ENCODE assay signal across 12 cellular contexts in the genomic region with DNA sequence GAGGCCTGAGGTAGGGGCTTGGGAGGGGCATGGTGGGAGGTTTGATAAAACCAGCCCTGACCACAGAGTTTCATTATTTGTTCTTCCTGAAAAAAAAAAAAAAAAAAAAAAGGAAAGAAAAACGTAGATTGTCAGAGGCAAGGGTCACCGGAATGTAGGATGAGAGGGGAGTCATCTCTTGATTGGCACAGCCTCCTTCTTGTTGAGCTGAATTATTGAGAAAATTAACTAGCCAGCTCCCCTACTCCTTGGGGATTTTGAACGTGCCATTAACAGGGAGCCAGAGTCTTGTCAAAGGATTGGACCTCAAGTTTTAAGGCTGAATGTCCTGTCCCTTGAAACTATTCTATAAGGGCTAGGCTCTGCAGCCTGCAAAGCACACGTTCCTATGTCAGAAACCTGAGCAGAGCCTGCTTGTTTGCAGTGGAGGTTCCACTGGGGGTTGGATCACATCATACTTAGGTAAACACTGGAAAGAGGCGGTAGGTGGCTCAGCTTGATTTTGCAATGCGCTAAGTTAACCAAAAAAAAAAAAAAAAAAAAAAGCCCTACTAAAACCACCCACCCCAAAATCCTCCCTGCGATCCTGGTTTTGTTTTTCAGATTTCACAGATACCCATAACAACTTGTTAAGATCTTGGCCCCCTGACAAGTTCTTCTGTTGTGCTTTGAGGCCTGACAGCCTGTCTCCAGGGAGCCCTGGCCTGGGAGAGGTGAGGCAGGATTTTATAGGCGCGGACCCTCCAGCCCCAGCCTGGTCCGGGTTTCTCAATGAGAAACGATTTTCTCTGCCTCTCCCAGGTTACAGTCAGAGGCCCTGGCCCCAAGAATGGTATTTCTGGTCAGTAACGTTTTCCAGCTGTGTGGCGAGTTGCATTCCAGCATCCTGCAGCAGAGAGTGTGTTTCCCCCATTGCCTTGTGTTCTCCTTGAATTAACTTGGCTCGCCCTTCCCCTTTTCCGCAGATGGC. TPM values are rescaled to one million over a fixed set of nuclear protein-coding genes. Genes with fewer than 3 reads are reported as not detected.
DNase-seq lines count a peak whose midpoint lies in the region; ATAC-seq and TF ChIP-seq lines count a peak whose summit lies in the region.
"Had no signal": no experiment of that assay in that cellular context is flagged by ENCODE, and none has a peak within 500 bp of the region (broad histone marks: within the 10 kb centered on the region; RNA-seq: fewer than 3 reads in every experiment).

No MANE protein-coding gene starts in this region.

- no peaks in the 10 kb centered on the region for H3K36me3 ChIP-seq in IMR-90 (ENCODE audit: control insufficient read depth, insufficient read depth, low read length)
- H3K36me3 ChIP-seq in neuronal stem cell (replicated peaks in 1 of 2; ENCODE audit: control insufficient read depth in 2 of 2, insufficient read depth in 2 of 2, low read length in 2 of 2) = no peaks in the 10 kb centered on the region
- H3K36me3 ChIP-seq: right atrium auricular region had no signal

- no peaks in the 10 kb centered on the region for H3K79me1 ChIP-seq in IMR-90 (ENCODE audit: low read depth in 1 of 2, low read length in 2 of 2)
- H3K79me1 ChIP-seq in neuronal stem cell (ENCODE audit: low read depth, low read length) = peaks cover 3% of the 10 kb centered on the region

- H3K9me3 Mint-ChIP-seq in activated T-helper 1 cell treated with anti-CD3 and anti-CD28 coated beads, Interleukin-12 subunit alpha, Interleukin-12 subunit beta, Interleukin-2, Interleukin-4 antibody, amounts not matched to agents 30 ng/mL and 10 ng/mL and 1 ng/mL, durations not matched to agents 14 hours and 24 hours and 36 hours = no peaks in the 10 kb centered on the region
- H3K9me3 Mint-ChIP-seq: activated naive CD8-positive, alpha-beta T cell treated with anti-CD3 and anti-CD28 coated beads, Interleukin-2, amount 10 ng/mL, durations not matched to agents 7 days and 5 days; mesothelial cell of epicardium had no signal

- no peak overlapping the region for H3K4me3 Mint-ChIP-seq in activated T-helper 1 cell treated with anti-CD3 and anti-CD28 coated beads, Interleukin-12 subunit alpha, Interleukin-12 subunit beta, Interleukin-2, Interleukin-4 antibody, amounts not matched to agents 30 ng/mL and 10 ng/mL and 1 ng/mL, durations not matched to agents 14 hours and 24 hours and 36 hours
- H3K4me3 Mint-ChIP-seq: activated naive CD8-positive, alpha-beta T cell treated with anti-CD3 and anti-CD28 coated beads, Interleukin-2, amount 10 ng/mL, durations not matched to agents 7 days and 5 days; mesothelial cell of epicardium had no signal

- no peak overlapping the region for H2AFZ ChIP-seq in IMR-90 (replicated peaks; ENCODE audit: low read length, poor library complexity)
- no peak overlapping the region for H2AFZ ChIP-seq in neuronal stem cell (ENCODE audit: low read length)

- H3K27ac ChIP-seq in IMR-90 (ENCODE audit: insufficient read depth, low read length) = no peak overlapping the region
- H3K27ac ChIP-seq in neuronal stem cell (replicated peaks; ENCODE audit: low read length) = no peak overlapping the region
- H3K27ac ChIP-seq: right atrium auricular region, upper lobe of left lung had no signal

- H3K9me3 ChIP-seq in IMR-90 (ENCODE audit: control insufficient read depth, insufficient read depth, low read length) (no peaks in the 10 kb centered on the region), neuronal stem cell (replicated peaks in 1 of 2; ENCODE audit: control insufficient read depth in 2 of 2, insufficient read depth in 1 of 2, low read depth in 1 of 2, low read length in 2 of 2) (peaks cover 0 to 2% of the 10 kb centered on the region in 2 donors)
- H3K9me3 ChIP-seq: right atrium auricular region, upper lobe of left lung had no signal

- no peak overlapping the region for H2BK12ac ChIP-seq in neuronal stem cell (ENCODE audit: low read length)

- TF ChIP-seq RAD21 in IMR-90 (IDR thresholded peaks at IDR 0.05; ENCODE audit: low read length) = no peak

- H4K91ac ChIP-seq in IMR-90 (ENCODE audit: insufficient read depth, low read depth, low read length) (no peak overlapping the region), neuronal stem cell (ENCODE audit: low read depth, low read length, poor library complexity) (no peak overlapping the region)

- in situ Hi-C loops in IMR-90 (cut with MboI; ENCODE audit: low sequenced_read_pairs) = loop anchor here (10.0 to 25.0 kb wide), 2 partner anchors 464 to 726 kb away; no protein-coding TSS in a partner anchor

- peaks cover 36% of the 10 kb centered on the region for H3K27me3 Mint-ChIP-seq in activated T-helper 1 cell treated with anti-CD3 and anti-CD28 coated beads, Interleukin-12 subunit alpha, Interleukin-12 subunit beta, Interleukin-2, Interleukin-4 antibody, amounts not matched to agents 30 ng/mL and 10 ng/mL and 1 ng/mL, durations not matched to agents 14 hours and 24 hours and 36 hours (ENCODE audit: insufficient read depth)

- H3K9ac ChIP-seq in IMR-90 (ENCODE audit: low read depth, low read length) (no peak overlapping the region), neuronal stem cell (ENCODE audit: low read depth, low read length, poor library complexity) (no peak overlapping the region)

- H2BK5ac ChIP-seq in IMR-90 (ENCODE audit: low read depth, low read length, poor library complexity, severe bottlenecking) = no peak overlapping the region
- no peak overlapping the region for H2BK5ac ChIP-seq in neuronal stem cell (ENCODE audit: low read length)

- peak overlapping the region; percentile 44 for H3K27ac Mint-ChIP-seq in activated T-helper 1 cell treated with anti-CD3 and anti-CD28 coated beads, Interleukin-12 subunit alpha, Interleukin-12 subunit beta, Interleukin-2, Interleukin-4 antibody, amounts not matched to agents 30 ng/mL and 10 ng/mL and 1 ng/mL, durations not matched to agents 14 hours and 24 hours and 36 hours
- H3K27ac Mint-ChIP-seq: activated naive CD8-positive, alpha-beta T cell treated with anti-CD3 and anti-CD28 coated beads, Interleukin-2, amount 10 ng/mL, durations not matched to agents 7 days and 5 days; mesothelial cell of epicardium had no signal

- no peak overlapping the region for H3K14ac ChIP-seq in IMR-90 (replicated peaks; ENCODE audit: low read depth, low read length)
- no peak overlapping the region for H3K14ac ChIP-seq in neuronal stem cell (ENCODE audit: low read length)

- intact Hi-C loops in IMR-90 (cut with micrococcal nuclease) = no loop called here
- intact Hi-C loops in activated T-helper 1 cell treated with anti-CD3 and anti-CD28 coated beads, Interleukin-12 subunit alpha, Interleukin-12 subunit beta, Interleukin-2, Interleukin-4 antibody, amounts not matched to agents 30 ng/mL and 10 ng/mL and 1 ng/mL, durations not matched to agents 14 hours and 24 hours and 36 hours (cut with micrococcal nuclease) = loop anchor here (10.0 kb wide), 2 partner anchors 334 to 1494 kb away; a partner anchor contains a TSS

- H2AK5ac ChIP-seq in IMR-90 (ENCODE audit: low read depth, low read length) (no peak overlapping the region), neuronal stem cell (ENCODE audit: low read depth, low read length) (no peak overlapping the region)

- no peak overlapping the region for H2AK9ac ChIP-seq in IMR-90 (replicated peaks; ENCODE audit: low read depth, low read length, poor library complexity)

- H3K56ac ChIP-seq in IMR-90 (ENCODE audit: extremely low read depth, insufficient read depth, low read length) = no peak overlapping the region

- H3K4me1 ChIP-seq in IMR-90 (ENCODE audit: control insufficient read depth, insufficient read depth, low read length) (peaks cover 6% of the 10 kb centered on the region; the same call in 1 of the 2 replicates), neuronal stem cell (ENCODE audit: control insufficient read depth in 2 of 2, insufficient read depth in 1 of 2, low read depth in 1 of 2, low read length in 2 of 2) (peaks cover 16 to 20% of the 10 kb centered on the region in 2 donors)

- no peak for TF ChIP-seq CTCF in IMR-90 (conservative IDR thresholded peaks at IDR 0.05; ENCODE audit: low read depth, low read length)

- no peak overlapping the region for H2BK120ac ChIP-seq in IMR-90 (ENCODE audit: low read depth, low read length)
- H2BK120ac ChIP-seq in neuronal stem cell (ENCODE audit: low read depth, low read length) = no peak overlapping the region

- dilution Hi-C loops in IMR-90 (cut with HindIII; ENCODE audit: low sequenced_read_pairs, unreplicated experiment) = no loop called here

- whole genome bisulfite sequencing in IMR-90 (ENCODE audit: extremely low coverage in 2 of 2, insufficient read length in 1 of 2), 2 experiments = 17% methylated on average over 5 of the region's 15 CpGs; no CpG with 5 or more reads in 1 of the 2 experiments
- no CpG with 5 or more reads among the region's 15 CpGs for WGBS in neuronal stem cell (ENCODE audit: extremely low coverage in 2 of 2, insufficient read length in 2 of 2, insufficient replicate concordance in 1 of 2), 2 donors

- H3K18ac ChIP-seq in IMR-90 (ENCODE audit: low read depth, low read length) (no peak overlapping the region), neuronal stem cell (ENCODE audit: low read length) (peak overlapping the region; percentile 65)

- H2BK20ac ChIP-seq in IMR-90 (ENCODE audit: low read depth, low read length) = no peak overlapping the region

- H3K27me3 ChIP-seq in IMR-90 (ENCODE audit: control insufficient read depth, insufficient read depth, low read length) (peaks cover 79% of the 10 kb centered on the region), neuronal stem cell (ENCODE audit: control insufficient read depth in 3 of 3, insufficient read depth in 3 of 3, low read depth in 1 of 3, low read length in 3 of 3) (peaks cover 41 to 96% (median 76%) of the 10 kb centered on the region in 3 experiments)

- no peak for TF ChIP-seq POLR2A in IMR-90 (IDR thresholded peaks at IDR 0.05; ENCODE audit: low read depth, low read length)

- POLR2A ChIA-PET in IMR-90 (lab: Charles Lee; ENCODE audit: unreplicated experiment) = no interaction called here

- H3K4me2 ChIP-seq in IMR-90 (ENCODE audit: low read depth, low read length) = no peak overlapping the region
- no peak overlapping the region for H3K4me2 ChIP-seq in neuronal stem cell (ENCODE audit: insufficient read depth, low read length, poor library complexity, severe bottlenecking)

- H3K9me1 ChIP-seq in IMR-90 (ENCODE audit: insufficient read depth, low read length) = no peaks in the 10 kb centered on the region

- no peaks in the 10 kb centered on the region for H3K36me3 Mint-ChIP-seq in activated T-helper 1 cell treated with anti-CD3 and anti-CD28 coated beads, Interleukin-12 subunit alpha, Interleukin-12 subunit beta, Interleukin-2, Interleukin-4 antibody, amounts not matched to agents 30 ng/mL and 10 ng/mL and 1 ng/mL, durations not matched to agents 14 hours and 24 hours and 36 hours (ENCODE audit: low read depth)
- H3K36me3 Mint-ChIP-seq: activated naive CD8-positive, alpha-beta T cell treated with anti-CD3 and anti-CD28 coated beads, Interleukin-2, amount 10 ng/mL, durations not matched to agents 7 days and 5 days; mesothelial cell of epicardium had no signal

- CTCF ChIA-PET in IMR-90 (lab: Yijun Ruan, JAX) = interaction anchor here (0.6 to 1.0 kb wide), 3 partner anchors 267 to 780 kb away, joined by 3 to 5 read pairs (median 3); no protein-coding TSS in a partner anchor

- DNase-seq in COR-L47 (lab: John Stamatoyannopoulos, UW) = peak; percentile 38
- DNase-seq in IMR-90 = peak; percentile 11
- no peak for DNase-seq in activated T-helper 1 cell treated with anti-CD3 and anti-CD28 coated beads, Interleukin-12 subunit alpha, Interleukin-12 subunit beta, Interleukin-2, Interleukin-4 antibody, amounts not matched to agents 30 ng/mL and 10 ng/mL and 1 ng/mL, durations not matched to agents 14 hours and 24 hours and 36 hours (ENCODE audit: low spot score)
- no peak for DNase-seq in neuronal stem cell (ENCODE audit: low spot score)
- DNase-seq in 8988T = no peak
- DNase-seq: activated naive CD8-positive, alpha-beta T cell treated with anti-CD3 and anti-CD28 coated beads, Interleukin-2, amount 10 ng/mL, durations not matched to agents 7 days and 5 days; NCI-H524 had no signal

- no peak overlapping the region for H2BK15ac ChIP-seq in IMR-90 (ENCODE audit: low read depth, low read length)
- H2BK15ac ChIP-seq in neuronal stem cell (ENCODE audit: low read length) = no peak overlapping the region

- no TSS peak for BruUV-seq in IMR-90 (replicated peaks; lab: Mats Ljungman, UMichigan)

- H3K4me1 Mint-ChIP-seq in activated T-helper 1 cell treated with anti-CD3 and anti-CD28 coated beads, Interleukin-12 subunit alpha, Interleukin-12 subunit beta, Interleukin-2, Interleukin-4 antibody, amounts not matched to agents 30 ng/mL and 10 ng/mL and 1 ng/mL, durations not matched to agents 14 hours and 24 hours and 36 hours (ENCODE audit: low read depth) = peaks cover 8% of the 10 kb centered on the region

- H3K4ac ChIP-seq in IMR-90 (ENCODE audit: low read depth, low read length) = no peak overlapping the region
- H3K4ac ChIP-seq in neuronal stem cell (ENCODE audit: low read length) = no peak overlapping the region

- H3K23ac ChIP-seq in IMR-90 (ENCODE audit: low read depth, low read length) (no peak overlapping the region; the same call in 1 of the 2 replicates), neuronal stem cell (ENCODE audit: low read depth, low read length, poor library complexity) (peak overlapping the region; percentile 32)

- ATAC-seq in IMR-90 (ENCODE audit: low read depth) (no peak), HG03196 (IDR thresholded peaks at IDR 0.05; ENCODE audit: unreplicated experiment) (no peak), HG02571 (IDR thresholded peaks at IDR 0.05; ENCODE audit: unreplicated experiment) (no peak)

- peaks cover 12% of the 10 kb centered on the region for H4K20me1 ChIP-seq in IMR-90 (ENCODE audit: insufficient read depth, low read length)

- no peak overlapping the region for H3K4me3 ChIP-seq in IMR-90 (ENCODE audit: insufficient read depth, low read depth, low read length)
- no peak overlapping the region for H3K4me3 ChIP-seq in neuronal stem cell (ENCODE audit: low read length in 2 of 2)

- H4K5ac ChIP-seq in IMR-90 (ENCODE audit: low read depth, low read length) = no peak overlapping the region

- H4K8ac ChIP-seq in IMR-90 (ENCODE audit: low read depth in 2 of 2, low read length in 2 of 2) (no peak overlapping the region), neuronal stem cell (ENCODE audit: low read depth, low read length) (no peak overlapping the region)

RNA-seq across cellular contexts. Expression of a gene that starts 2.5 kb away (rescaled TPM):
- 0.18 and 0.28 TPM in 2 replicates for total RNA-seq in IMR-90 (2012; rRNA removed)
- polyA plus RNA-seq in IMR-90 (2012; rRNA removed) = 0.92 and 1.0 TPM in 2 replicates
- polyA plus RNA-seq in IMR-90 (2012; cell fraction: cytosol; rRNA removed) = 0.61 and 2.2 TPM in 2 replicates
- 1.1 and 1.2 TPM in 2 replicates for polyA plus RNA-seq in IMR-90 (2012; cell fraction: nucleus; rRNA removed; ENCODE audit: low replicate concordance)
- not detected in 2 replicates for total RNA-seq in activated T-helper 1 cell treated with anti-CD3 and anti-CD28 coated beads, Interleukin-12 subunit alpha, Interleukin-12 subunit beta, Interleukin-2, Interleukin-4 antibody, amounts not matched to agents 30 ng/mL and 10 ng/mL and 1 ng/mL, durations not matched to agents 14 hours and 24 hours and 36 hours
- not detected for polyA plus RNA-seq in neuronal stem cell (2013, experiment 1 of 2)
- 0.01 TPM for polyA plus RNA-seq in neuronal stem cell (2013, experiment 2 of 2)
- total RNA-seq: activated naive CD8-positive, alpha-beta T cell treated with anti-CD3 and anti-CD28 coated beads, Interleukin-2, amount 10 ng/mL, durations not matched to agents 7 days and 5 days; mesothelial cell of epicardium had no signal

Comparison
In these comparisons a context has a peak if more than half of its experiments do, and no peak if none do; other contexts are left out.
1. DNase-seq: peak in COR-L47 (single experiment) and IMR-90 (single experiment); none in activated T-helper 1 cell treated with anti-CD3 and anti-CD28 coated beads, Interleukin-12 subunit alpha, Interleukin-12 subunit beta, Interleukin-2, Interleukin-4 antibody, amounts not matched to agents 30 ng/mL and 10 ng/mL and 1 ng/mL, durations not matched to agents 14 hours and 24 hours and 36 hours (single experiment), neuronal stem cell (single experiment) and 8988T (single experiment).